8 cellular contexts compared by ENCODE assay signal in the genomic region with DNA sequence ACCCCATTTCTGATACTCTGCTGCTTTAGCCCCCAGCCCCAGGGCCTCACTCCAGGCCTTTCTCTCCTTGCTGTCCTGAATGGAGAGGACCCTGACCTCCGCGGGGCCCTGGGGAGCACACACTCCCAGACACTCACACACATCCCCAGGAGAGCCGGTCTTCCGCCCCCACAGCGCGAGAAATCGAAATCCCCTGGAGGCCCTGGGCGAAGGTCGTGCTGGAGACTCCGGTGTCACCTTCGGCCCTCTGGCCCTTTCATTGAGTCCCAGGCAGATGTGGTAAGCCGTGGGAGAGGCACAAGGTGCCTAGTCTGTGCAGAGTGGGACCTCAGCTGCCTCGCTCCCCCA. TPM values are rescaled to one million over a fixed set of nuclear protein-coding genes. Genes with fewer than 3 reads are reported as not detected.
DNase-seq lines count a peak whose midpoint lies in the region; ATAC-seq and TF ChIP-seq lines count a peak whose summit lies in the region.

No MANE protein-coding gene starts in this region.

- H3K27ac ChIP-seq in RWPE1: peak overlapping the region; percentile 74

- in situ Hi-C loops in GM13977 (cut with MboI; ENCODE audit: low pct_unique_long_range_greater_than_20kb, low sequenced_read_pairs, unreplicated experiment): loop anchor here (25.0 kb wide), 4 partner anchors 122 to 497 kb away; partner anchors contain the start of genes EMC4 and LPCAT4

- ATAC-seq in HG03565 (IDR thresholded peaks at IDR 0.05; ENCODE audit: unreplicated experiment) (no peak), GM18909 (IDR thresholded peaks at IDR 0.05; ENCODE audit: poor library complexity, unreplicated experiment) (no peak)

- H3K9me3 ChIP-seq in skeletal muscle satellite cell (replicated peaks; ENCODE audit: low read length): no peaks in the 10 kb centered on the region

- no peaks in the 10 kb centered on the region for H3K27me3 ChIP-seq in skeletal muscle satellite cell (ENCODE audit: control insufficient read depth, insufficient read depth, low read length)

- H3K36me3 ChIP-seq in skeletal muscle satellite cell (ENCODE audit: insufficient read depth, low read length): no peaks in the 10 kb centered on the region

- CTCF ChIA-PET in RWPE1 (lab: Yijun Ruan, JAX): no interaction called here

- TF ChIP-seq CTCF in GM13977 (IDR thresholded peaks at IDR 0.05; ENCODE audit: extremely low read depth, insufficient read depth, missing control alignments) (no peak), RWPE1 (conservative IDR thresholded peaks at IDR 0.05; ENCODE audit: low read depth) (no peak), fibroblast of the aortic adventitia (IDR thresholded peaks at IDR 0.05; ENCODE audit: insufficient read depth, low read length) (no peak)

- H3K9ac ChIP-seq in skeletal muscle satellite cell (ENCODE audit: low read depth, low read length): peak overlapping the region; percentile 86

- POLR2A ChIA-PET in RWPE1 (lab: Yijun Ruan, JAX; ENCODE audit: low non-redundant PET): no interaction called here

- peaks cover 25% of the 10 kb centered on the region for H3K4me1 ChIP-seq in skeletal muscle satellite cell (ENCODE audit: control insufficient read depth, insufficient read depth, low read length)

- H3K4me3 ChIP-seq in fibroblast of the aortic adventitia (ENCODE audit: low read depth, low read length): peak overlapping the region; percentile 72
- peak overlapping the region; percentile 95 for H3K4me3 ChIP-seq in skeletal muscle satellite cell (ENCODE audit: low read length)

- DNase-seq in GM13977 (ENCODE audit: low spot score) (peak; percentile 37), RWPE1 (ENCODE audit: low spot score) (no peak), fibroblast of the aortic adventitia (ENCODE audit: low read depth) (no peak), NCI-H446 (lab: John Stamatoyannopoulos, UW) (no peak), cerebellum (ENCODE audit: low spot score) (no peak)

- peak overlapping the region; percentile 99 for H3K4me2 ChIP-seq in skeletal muscle satellite cell (ENCODE audit: low read length)

RNA-seq across cellular contexts. Expression of gene GOLGA8B, which starts 0.8 kb away (rescaled TPM):
- total RNA-seq in fibroblast of the aortic adventitia (ENCODE audit: low replicate concordance) (18.0 and 33.9 TPM in 2 replicates), cerebellum (106 TPM)
- 9.6 and 12.4 TPM in 2 replicates for total RNA-seq in skeletal muscle satellite cell (2012; rRNA removed)
